ENCODE assay signal across 8 cellular contexts in genomic region chr7:125409921-125410320, GRCh38.
"Had no signal": no experiment of that assay in that cellular context is flagged by ENCODE, and none has a peak within 500 bp of the region (broad histone marks: within the 10 kb centered on the region; RNA-seq: fewer than 3 reads in every experiment).

No MANE protein-coding gene starts in this region.

- DNase-seq: GOT3, H7, HFFc6, KG1 had no signal

- H3K4me1 ChIP-seq: HAP-1 had no signal

- H3K36me3 ChIP-seq: HAP-1 had no signal

- FAIRE-seq: HepG2 had no signal

- H3K27ac ChIP-seq: HL-60 had no signal

- ATAC-seq: HCT116, HepG2 had no signal

- H3K9me3 ChIP-seq: HAP-1 had no signal

- H3K4me3 ChIP-seq: HAP-1 had no signal
